Comparison of ENCODE assay signal across 24 cellular contexts in genomic region chr11:92204731-92205130, GRCh38. TPM values are rescaled to one million over a fixed set of nuclear protein-coding genes. Genes with fewer than 3 reads are reported as not detected.
A peak's percentile ranks its signal among the peaks of the same experiment; 100 is the strongest.
DNase-seq lines count a peak whose midpoint lies in the region; ATAC-seq, FAIRE-seq and TF ChIP-seq lines count a peak whose summit lies in the region.
"Had no signal": no experiment of that assay in that cellular context is flagged by ENCODE, and none has a peak within 500 bp of the region (broad histone marks: within the 10 kb centered on the region; RNA-seq: fewer than 3 reads in every experiment).

No MANE protein-coding gene starts in this region.

- H3K36me3 ChIP-seq in heart left ventricle (no peaks in the 10 kb centered on the region), left ventricle myocardium inferior (no peaks in the 10 kb centered on the region), fibroblast of lung (ENCODE audit: control insufficient read depth, insufficient read depth, low read length) (no peaks in the 10 kb centered on the region), H7 (replicated peaks; ENCODE audit: control insufficient read depth, insufficient read depth, low read length) (no peaks in the 10 kb centered on the region)
- H3K36me3 ChIP-seq: BE2C, HAP-1, tibial nerve had no signal

- no peak for FAIRE-seq in urothelium cell line (lab: Jason Lieb, UNC)
- FAIRE-seq: bronchial epithelial cell had no signal

- H3K4me3 ChIP-seq in heart left ventricle (no peak overlapping the region), left ventricle myocardium inferior (no peak overlapping the region), fibroblast of lung (replicated peaks in 1 of 4; ENCODE audit: control extremely low read depth in 1 of 4, insufficient read depth in 1 of 4, low read depth in 3 of 4, low read length in 4 of 4) (no peak overlapping the region), H7 (ENCODE audit: insufficient read depth, low read depth, low read length) (no peak overlapping the region)
- H3K4me3 ChIP-seq: HAP-1, tibial nerve had no signal

- TF ChIP-seq POLR2A in heart left ventricle (IDR thresholded peaks at IDR 0.05): no peak

- H4K20me1 ChIP-seq in fibroblast of lung (ENCODE audit: control insufficient read depth, extremely low read depth, insufficient read depth, low read length): no peaks in the 10 kb centered on the region

- H3K9ac ChIP-seq in fibroblast of lung (ENCODE audit: insufficient read depth, low read length): no peak overlapping the region
- H3K9ac ChIP-seq: KMS-11, SK-N-SH had no signal

- TF ChIP-seq CTCF in heart left ventricle (IDR thresholded peaks at IDR 0.05): no peak
- TF ChIP-seq CTCF in left ventricle myocardium inferior (IDR thresholded peaks at IDR 0.05; ENCODE audit: borderline replicate concordance): no peak
- TF ChIP-seq CTCF in fibroblast of lung (conservative IDR thresholded peaks at IDR 0.05 in 1 of 2, IDR thresholded peaks at IDR 0.05 in 1 of 2; ENCODE audit: low read depth in 1 of 2, low read length in 2 of 2): no peak
- no peak for TF ChIP-seq CTCF in omental fat pad (IDR thresholded peaks at IDR 0.05)

- intact Hi-C loops in heart left ventricle (cut with DNase I): no loop called here
- intact Hi-C loops in left ventricle myocardium inferior (cut with micrococcal nuclease): no loop called here

- H3K27ac ChIP-seq in heart left ventricle (no peak overlapping the region), left ventricle myocardium inferior (replicated peaks) (no peak overlapping the region), fibroblast of lung (ENCODE audit: insufficient read depth, low read length) (no peak overlapping the region)
- H3K27ac ChIP-seq: KMS-11, RWPE1, tibial nerve had no signal

- H3K4me1 ChIP-seq in heart left ventricle (peaks cover 0 to 7% (median 0%) of the 10 kb centered on the region in 12 donors), left ventricle myocardium inferior (peaks cover 9% of the 10 kb centered on the region), fibroblast of lung (ENCODE audit: control insufficient read depth, extremely low read depth, insufficient read depth, low read length) (no peaks in the 10 kb centered on the region)
- H3K4me1 ChIP-seq: BE2C, HAP-1, tibial nerve had no signal

- DNase-seq in heart left ventricle: peak in 1 of 5 donors; percentile 48
- DNase-seq in left ventricle myocardium inferior: no peak
- peak; percentile 29 to 53 for DNase-seq in fibroblast of lung (ENCODE audit: low read depth in 2 of 2)
- DNase-seq in omental fat pad (ENCODE audit: low spot score): no peak
- DNase-seq in MV-4-11 (lab: John Stamatoyannopoulos, UW): no peak
- DNase-seq in urothelium cell line (ENCODE audit: low spot score): no peak
- no peak for DNase-seq in H7
- DNase-seq: activated CD4-positive, alpha-beta T cell treated with anti-CD3 and anti-CD28 coated beads for 36 hours; activated gamma-delta T cell treated with Interleukin-2 at 50 U/mL for 16 hours; activated naive CD8-positive, alpha-beta T cell treated with anti-CD3 and anti-CD28 coated beads, Interleukin-2, amount 50 U/mL, for 24 hours; activated T-cell treated with anti-CD3 and anti-CD28 coated beads, Interleukin-2, amount 50 U/mL, for 24 hours; BE2C; naive B cell; NCI-H1694; SK-N-SH; stimulated activated naive CD8-positive, alpha-beta T cell treated with anti-CD3 and anti-CD28 coated beads, Interleukin-15, Interleukin-2, amounts not matched to agents 100 U/mL and 50 U/mL, for 24 hours; T-helper 2 cell had no signal

- H3K79me2 ChIP-seq in fibroblast of lung (ENCODE audit: control insufficient read depth, insufficient read depth, low read length): no peaks in the 10 kb centered on the region

- no peak overlapping the region for H2AFZ ChIP-seq in fibroblast of lung (ENCODE audit: low read length)

- H3K9me3 ChIP-seq in heart left ventricle: no peaks in the 10 kb centered on the region
- H3K9me3 ChIP-seq in left ventricle myocardium inferior (replicated peaks): no peaks in the 10 kb centered on the region
- no peaks in the 10 kb centered on the region for H3K9me3 ChIP-seq in fibroblast of lung (ENCODE audit: control insufficient read depth, insufficient read depth, low read depth, low read length)
- H3K9me3 ChIP-seq: BE2C, HAP-1, SK-N-SH, tibial nerve had no signal

- ATAC-seq in heart left ventricle: peak in 3 of 4 donors; percentile 43 to 84 (median 60)
- ATAC-seq in omental fat pad (ENCODE audit: low FRiP score): peak; percentile 71
- no peak for ATAC-seq in HG03139 (IDR thresholded peaks at IDR 0.05; ENCODE audit: unreplicated experiment)
- ATAC-seq: activated CD4-positive, alpha-beta T cell treated with anti-CD3 and anti-CD28 coated beads for 36 hours; activated naive CD8-positive, alpha-beta T cell treated with anti-CD3 and anti-CD28 coated beads, Interleukin-2, amount 50 U/mL, for 24 hours; stimulated activated naive CD8-positive, alpha-beta T cell treated with anti-CD3 and anti-CD28 coated beads, Interleukin-15, Interleukin-2, amounts not matched to agents 100 U/mL and 50 U/mL, for 24 hours had no signal

- H3K27me3 ChIP-seq in heart left ventricle: peaks cover 0 to 11% (median 0%) of the 10 kb centered on the region in 9 donors
- H3K27me3 ChIP-seq in left ventricle myocardium inferior (ENCODE audit: low read depth): peaks cover 6% of the 10 kb centered on the region
- H3K27me3 ChIP-seq in fibroblast of lung (ENCODE audit: control insufficient read depth, insufficient read depth, low read length): no peaks in the 10 kb centered on the region
- no peaks in the 10 kb centered on the region for H3K27me3 ChIP-seq in H7 (ENCODE audit: control insufficient read depth, insufficient read depth, low read length)
- H3K27me3 ChIP-seq: BE2C, tibial nerve had no signal

- 21 to 31% (median 26%) methylated on average over 2 of the region's 2 CpGs for WGBS in heart left ventricle, 4 donors

- H3K4me2 ChIP-seq in fibroblast of lung (ENCODE audit: extremely low read depth, insufficient read depth, low read length): no peak overlapping the region
- H3K4me2 ChIP-seq: KMS-11, SK-N-SH had no signal

RNA-seq across cellular contexts. Expression of gene FAT3, which starts 19.9 kb away (rescaled TPM):
- total RNA-seq in heart left ventricle (1 to 10 TPM in 3 of 9 donors, under 1 TPM in 5, not detected in 1; 0.05 to 2.2 (median 0.25) TPM), left ventricle myocardium inferior (0.33 TPM), fibroblast of lung (5.9 and 16.2 TPM in 2 replicates), omental fat pad (1 to 10 TPM; 1.1 to 3.2 (median 2.2) TPM)
- polyA plus RNA-seq in heart left ventricle (under 1 TPM; under 0.01 to 0.04 TPM), fibroblast of lung (1.9 and 3.9 TPM in 2 replicates)
- polyA plus RNA-seq in fibroblast of lung (2012): 1.9 and 3.5 TPM in 2 replicates
- 5.7 and 55.7 TPM in 2 replicates for polyA minus RNA-seq in fibroblast of lung (ENCODE audit: low replicate concordance)
- 8.5 and 10.7 TPM in 2 replicates for total RNA-seq in H7 (2014; rRNA removed; shearing (Covaris generic))
- total RNA-seq: activated CD4-positive, alpha-beta T cell treated with anti-CD3 and anti-CD28 coated beads for 36 hours; activated CD8-positive, alpha-beta memory T cell treated with anti-CD3 and anti-CD28 coated beads for 36 hours had no signal

Comparison
In these comparisons a context has a peak if more than half of its experiments do, and no peak if none do; other contexts are left out.
1. DNase-seq: peak in fibroblast of lung (2 of 2); none in left ventricle myocardium inferior (single experiment), omental fat pad (single experiment), MV-4-11 (single experiment), urothelium cell line (single experiment) and H7 (single experiment).